In the genomic region with DNA sequence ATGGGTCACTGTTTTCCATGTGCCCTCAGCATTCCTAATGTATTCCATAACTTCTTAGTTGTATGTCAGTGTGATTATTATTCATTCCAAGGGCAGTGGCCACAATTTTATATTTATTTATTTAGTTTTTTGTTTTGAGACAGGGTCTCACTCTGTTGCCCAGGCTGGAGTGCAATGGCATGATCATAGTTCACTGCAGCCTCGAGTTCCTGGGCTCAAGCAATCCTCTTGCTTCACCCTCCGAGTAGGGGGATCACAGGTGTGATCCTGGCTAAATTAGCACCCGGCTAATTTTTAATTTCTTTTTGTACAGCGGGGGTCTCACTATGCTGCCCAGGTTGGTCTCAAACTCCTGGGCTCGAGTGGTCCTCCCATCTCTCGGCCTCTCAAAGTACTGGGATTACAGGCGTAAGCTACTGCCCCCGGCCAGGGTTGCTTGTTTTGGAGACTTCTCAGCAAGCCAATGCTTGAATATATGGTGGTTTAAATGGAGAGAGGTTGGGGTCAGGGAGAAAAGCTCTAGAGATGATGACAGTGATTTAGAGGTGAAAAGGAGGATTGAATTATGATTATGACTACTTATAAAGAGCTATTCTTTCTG, we compare ENCODE assay signal across 1 cellular context.
TF ChIP-seq lines count a peak whose summit lies in the region.

No MANE protein-coding gene starts in this region.

TF ChIP-seq in A549, 52 proteins besides CTCF, POLR2A, EP300 and RAD21:
- TF ChIP-seq, protein P1, sequence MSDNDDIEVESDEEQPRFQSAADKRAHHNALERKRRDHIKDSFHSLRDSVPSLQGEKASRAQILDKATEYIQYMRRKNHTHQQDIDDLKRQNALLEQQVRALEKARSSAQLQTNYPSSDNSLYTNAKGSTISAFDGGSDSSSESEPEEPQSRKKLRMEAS (IDR thresholded peaks at IDR 0.05): no peak
- no peak for TF ChIP-seq MAFK (IDR thresholded peaks at IDR 0.05; ENCODE audit: partially characterized antibody)
- TF ChIP-seq CBX2 (IDR thresholded peaks at IDR 0.05; ENCODE audit: borderline replicate concordance, low read depth): no peak
- no peak for TF ChIP-seq PHF8 (IDR thresholded peaks at IDR 0.05; ENCODE audit: borderline replicate concordance, low read depth)
TF ChIP-seq in A549: peak in this region for 0.
